In the genomic region with DNA sequence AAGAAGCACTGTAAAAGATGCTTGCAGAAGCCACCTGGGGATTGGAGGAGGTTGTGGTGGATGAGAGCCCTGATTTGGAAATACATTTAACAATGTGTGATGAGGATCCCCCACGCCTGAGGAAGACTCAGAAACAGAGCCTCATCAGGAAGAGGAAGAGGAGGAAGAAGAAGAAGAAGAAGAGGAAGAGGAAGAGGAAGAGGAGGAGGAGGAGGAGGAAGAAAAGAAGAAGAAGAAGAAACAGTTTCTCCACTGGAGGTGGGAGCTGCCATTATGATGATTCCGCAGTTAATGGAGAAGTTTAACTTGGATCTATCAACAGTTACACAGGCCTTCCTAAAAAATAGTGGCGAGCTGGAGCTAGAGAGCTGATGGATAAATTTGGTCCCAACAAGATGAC, we compare ENCODE assay signal across 1 cellular context.
TF ChIP-seq lines count a peak whose summit lies in the region.

No MANE protein-coding gene starts in this region.

TF ChIP-seq in GM23338, 12 proteins besides CTCF, POLR2A, EP300 and RAD21 (continued from another document):
- TF ChIP-seq, protein P1, sequence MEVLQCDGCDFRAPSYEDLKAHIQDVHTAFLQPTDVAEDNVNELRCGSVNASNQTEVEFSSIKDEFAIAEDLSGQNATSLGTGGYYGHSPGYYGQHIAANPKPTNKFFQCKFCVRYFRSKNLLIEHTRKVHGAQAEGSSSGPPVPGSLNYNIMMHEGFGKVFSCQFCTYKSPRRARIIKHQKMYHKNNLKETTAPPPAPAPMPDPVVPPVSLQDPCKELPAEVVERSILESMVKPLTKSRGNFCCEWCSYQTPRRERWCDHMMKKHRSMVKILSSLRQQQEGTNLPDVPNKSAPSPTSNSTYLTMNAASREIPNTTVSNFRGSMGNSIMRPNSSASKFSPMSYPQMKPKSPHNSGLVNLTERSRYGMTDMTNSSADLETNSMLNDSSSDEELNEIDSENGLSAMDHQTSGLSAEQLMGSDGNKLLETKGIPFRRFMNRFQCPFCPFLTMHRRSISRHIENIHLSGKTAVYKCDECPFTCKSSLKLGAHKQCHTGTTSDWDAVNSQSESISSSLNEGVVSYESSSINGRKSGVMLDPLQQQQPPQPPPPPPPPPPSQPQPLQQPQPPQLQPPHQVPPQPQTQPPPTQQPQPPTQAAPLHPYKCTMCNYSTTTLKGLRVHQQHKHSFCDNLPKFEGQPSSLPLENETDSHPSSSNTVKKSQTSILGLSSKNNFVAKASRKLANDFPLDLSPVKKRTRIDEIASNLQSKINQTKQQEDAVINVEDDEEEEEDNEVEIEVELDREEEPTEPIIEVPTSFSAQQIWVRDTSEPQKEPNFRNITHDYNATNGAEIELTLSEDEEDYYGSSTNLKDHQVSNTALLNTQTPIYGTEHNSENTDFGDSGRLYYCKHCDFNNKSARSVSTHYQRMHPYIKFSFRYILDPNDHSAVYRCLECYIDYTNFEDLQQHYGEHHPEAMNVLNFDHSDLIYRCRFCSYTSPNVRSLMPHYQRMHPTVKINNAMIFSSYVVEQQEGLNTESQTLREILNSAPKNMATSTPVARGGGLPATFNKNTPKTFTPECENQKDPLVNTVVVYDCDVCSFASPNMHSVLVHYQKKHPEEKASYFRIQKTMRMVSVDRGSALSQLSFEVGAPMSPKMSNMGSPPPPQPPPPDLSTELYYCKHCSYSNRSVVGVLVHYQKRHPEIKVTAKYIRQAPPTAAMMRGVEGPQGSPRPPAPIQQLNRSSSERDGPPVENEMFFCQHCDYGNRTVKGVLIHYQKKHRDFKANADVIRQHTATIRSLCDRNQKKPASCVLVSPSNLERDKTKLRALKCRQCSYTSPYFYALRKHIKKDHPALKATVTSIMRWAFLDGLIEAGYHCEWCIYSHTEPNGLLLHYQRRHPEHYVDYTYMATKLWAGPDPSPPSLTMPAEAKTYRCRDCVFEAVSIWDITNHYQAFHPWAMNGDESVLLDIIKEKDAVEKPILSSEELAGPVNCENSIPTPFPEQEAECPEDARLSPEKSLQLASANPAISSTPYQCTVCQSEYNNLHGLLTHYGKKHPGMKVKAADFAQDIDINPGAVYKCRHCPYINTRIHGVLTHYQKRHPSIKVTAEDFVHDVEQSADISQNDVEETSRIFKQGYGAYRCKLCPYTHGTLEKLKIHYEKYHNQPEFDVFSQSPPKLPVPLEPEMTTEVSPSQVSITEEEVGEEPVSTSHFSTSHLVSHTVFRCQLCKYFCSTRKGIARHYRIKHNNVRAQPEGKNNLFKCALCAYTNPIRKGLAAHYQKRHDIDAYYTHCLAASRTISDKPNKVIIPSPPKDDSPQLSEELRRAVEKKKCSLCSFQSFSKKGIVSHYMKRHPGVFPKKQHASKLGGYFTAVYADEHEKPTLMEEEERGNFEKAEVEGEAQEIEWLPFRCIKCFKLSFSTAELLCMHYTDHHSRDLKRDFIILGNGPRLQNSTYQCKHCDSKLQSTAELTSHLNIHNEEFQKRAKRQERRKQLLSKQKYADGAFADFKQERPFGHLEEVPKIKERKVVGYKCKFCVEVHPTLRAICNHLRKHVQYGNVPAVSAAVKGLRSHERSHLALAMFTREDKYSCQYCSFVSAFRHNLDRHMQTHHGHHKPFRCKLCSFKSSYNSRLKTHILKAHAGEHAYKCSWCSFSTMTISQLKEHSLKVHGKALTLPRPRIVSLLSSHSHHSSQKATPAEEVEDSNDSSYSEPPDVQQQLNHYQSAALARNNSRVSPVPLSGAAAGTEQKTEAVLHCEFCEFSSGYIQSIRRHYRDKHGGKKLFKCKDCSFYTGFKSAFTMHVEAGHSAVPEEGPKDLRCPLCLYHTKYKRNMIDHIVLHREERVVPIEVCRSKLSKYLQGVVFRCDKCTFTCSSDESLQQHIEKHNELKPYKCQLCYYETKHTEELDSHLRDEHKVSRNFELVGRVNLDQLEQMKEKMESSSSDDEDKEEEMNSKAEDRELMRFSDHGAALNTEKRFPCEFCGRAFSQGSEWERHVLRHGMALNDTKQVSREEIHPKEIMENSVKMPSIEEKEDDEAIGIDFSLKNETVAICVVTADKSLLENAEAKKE (CRISPR knock-in tag; IDR thresholded peaks at IDR 0.05) = no peak
- no peak for TF ChIP-seq NANOG (IDR thresholded peaks at IDR 0.05; ENCODE audit: borderline replicate concordance)
- no peak for TF ChIP-seq ZNF331 (CRISPR knock-in tag; IDR thresholded peaks at IDR 0.05; ENCODE audit: low read depth)
- TF ChIP-seq EZH2phosphoT487 (IDR thresholded peaks at IDR 0.05; ENCODE audit: unreplicated experiment) = no peak
- TF ChIP-seq JUNB (IDR thresholded peaks at IDR 0.05; ENCODE audit: unreplicated experiment) = no peak
- TF ChIP-seq, protein P2, sequence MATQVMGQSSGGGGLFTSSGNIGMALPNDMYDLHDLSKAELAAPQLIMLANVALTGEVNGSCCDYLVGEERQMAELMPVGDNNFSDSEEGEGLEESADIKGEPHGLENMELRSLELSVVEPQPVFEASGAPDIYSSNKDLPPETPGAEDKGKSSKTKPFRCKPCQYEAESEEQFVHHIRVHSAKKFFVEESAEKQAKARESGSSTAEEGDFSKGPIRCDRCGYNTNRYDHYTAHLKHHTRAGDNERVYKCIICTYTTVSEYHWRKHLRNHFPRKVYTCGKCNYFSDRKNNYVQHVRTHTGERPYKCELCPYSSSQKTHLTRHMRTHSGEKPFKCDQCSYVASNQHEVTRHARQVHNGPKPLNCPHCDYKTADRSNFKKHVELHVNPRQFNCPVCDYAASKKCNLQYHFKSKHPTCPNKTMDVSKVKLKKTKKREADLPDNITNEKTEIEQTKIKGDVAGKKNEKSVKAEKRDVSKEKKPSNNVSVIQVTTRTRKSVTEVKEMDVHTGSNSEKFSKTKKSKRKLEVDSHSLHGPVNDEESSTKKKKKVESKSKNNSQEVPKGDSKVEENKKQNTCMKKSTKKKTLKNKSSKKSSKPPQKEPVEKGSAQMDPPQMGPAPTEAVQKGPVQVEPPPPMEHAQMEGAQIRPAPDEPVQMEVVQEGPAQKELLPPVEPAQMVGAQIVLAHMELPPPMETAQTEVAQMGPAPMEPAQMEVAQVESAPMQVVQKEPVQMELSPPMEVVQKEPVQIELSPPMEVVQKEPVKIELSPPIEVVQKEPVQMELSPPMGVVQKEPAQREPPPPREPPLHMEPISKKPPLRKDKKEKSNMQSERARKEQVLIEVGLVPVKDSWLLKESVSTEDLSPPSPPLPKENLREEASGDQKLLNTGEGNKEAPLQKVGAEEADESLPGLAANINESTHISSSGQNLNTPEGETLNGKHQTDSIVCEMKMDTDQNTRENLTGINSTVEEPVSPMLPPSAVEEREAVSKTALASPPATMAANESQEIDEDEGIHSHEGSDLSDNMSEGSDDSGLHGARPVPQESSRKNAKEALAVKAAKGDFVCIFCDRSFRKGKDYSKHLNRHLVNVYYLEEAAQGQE (IDR thresholded peaks at IDR 0.05; ENCODE audit: unreplicated experiment) = no peak
- TF ChIP-seq EZH2 (IDR thresholded peaks at IDR 0.05; ENCODE audit: low read depth, unreplicated experiment) = no peak
- TF ChIP-seq STAT1 (IDR thresholded peaks at IDR 0.05; ENCODE audit: unreplicated experiment) = no peak
- TF ChIP-seq CREB1 (CRISPR knock-in tag; IDR thresholded peaks at IDR 0.05; ENCODE audit: low read depth) = no peak
TF ChIP-seq in GM23338: peak in this region for 0.
